Comparison of ENCODE assay signal across 1 cellular context in genomic region chr16:57264950-57265371, GRCh38.
TF ChIP-seq lines count a peak whose summit lies in the region.

No MANE protein-coding gene starts in this region.

TF ChIP-seq in GM23338, 12 proteins besides CTCF, POLR2A, EP300 and RAD21 (continued from another document):
- TF ChIP-seq, protein P1, sequence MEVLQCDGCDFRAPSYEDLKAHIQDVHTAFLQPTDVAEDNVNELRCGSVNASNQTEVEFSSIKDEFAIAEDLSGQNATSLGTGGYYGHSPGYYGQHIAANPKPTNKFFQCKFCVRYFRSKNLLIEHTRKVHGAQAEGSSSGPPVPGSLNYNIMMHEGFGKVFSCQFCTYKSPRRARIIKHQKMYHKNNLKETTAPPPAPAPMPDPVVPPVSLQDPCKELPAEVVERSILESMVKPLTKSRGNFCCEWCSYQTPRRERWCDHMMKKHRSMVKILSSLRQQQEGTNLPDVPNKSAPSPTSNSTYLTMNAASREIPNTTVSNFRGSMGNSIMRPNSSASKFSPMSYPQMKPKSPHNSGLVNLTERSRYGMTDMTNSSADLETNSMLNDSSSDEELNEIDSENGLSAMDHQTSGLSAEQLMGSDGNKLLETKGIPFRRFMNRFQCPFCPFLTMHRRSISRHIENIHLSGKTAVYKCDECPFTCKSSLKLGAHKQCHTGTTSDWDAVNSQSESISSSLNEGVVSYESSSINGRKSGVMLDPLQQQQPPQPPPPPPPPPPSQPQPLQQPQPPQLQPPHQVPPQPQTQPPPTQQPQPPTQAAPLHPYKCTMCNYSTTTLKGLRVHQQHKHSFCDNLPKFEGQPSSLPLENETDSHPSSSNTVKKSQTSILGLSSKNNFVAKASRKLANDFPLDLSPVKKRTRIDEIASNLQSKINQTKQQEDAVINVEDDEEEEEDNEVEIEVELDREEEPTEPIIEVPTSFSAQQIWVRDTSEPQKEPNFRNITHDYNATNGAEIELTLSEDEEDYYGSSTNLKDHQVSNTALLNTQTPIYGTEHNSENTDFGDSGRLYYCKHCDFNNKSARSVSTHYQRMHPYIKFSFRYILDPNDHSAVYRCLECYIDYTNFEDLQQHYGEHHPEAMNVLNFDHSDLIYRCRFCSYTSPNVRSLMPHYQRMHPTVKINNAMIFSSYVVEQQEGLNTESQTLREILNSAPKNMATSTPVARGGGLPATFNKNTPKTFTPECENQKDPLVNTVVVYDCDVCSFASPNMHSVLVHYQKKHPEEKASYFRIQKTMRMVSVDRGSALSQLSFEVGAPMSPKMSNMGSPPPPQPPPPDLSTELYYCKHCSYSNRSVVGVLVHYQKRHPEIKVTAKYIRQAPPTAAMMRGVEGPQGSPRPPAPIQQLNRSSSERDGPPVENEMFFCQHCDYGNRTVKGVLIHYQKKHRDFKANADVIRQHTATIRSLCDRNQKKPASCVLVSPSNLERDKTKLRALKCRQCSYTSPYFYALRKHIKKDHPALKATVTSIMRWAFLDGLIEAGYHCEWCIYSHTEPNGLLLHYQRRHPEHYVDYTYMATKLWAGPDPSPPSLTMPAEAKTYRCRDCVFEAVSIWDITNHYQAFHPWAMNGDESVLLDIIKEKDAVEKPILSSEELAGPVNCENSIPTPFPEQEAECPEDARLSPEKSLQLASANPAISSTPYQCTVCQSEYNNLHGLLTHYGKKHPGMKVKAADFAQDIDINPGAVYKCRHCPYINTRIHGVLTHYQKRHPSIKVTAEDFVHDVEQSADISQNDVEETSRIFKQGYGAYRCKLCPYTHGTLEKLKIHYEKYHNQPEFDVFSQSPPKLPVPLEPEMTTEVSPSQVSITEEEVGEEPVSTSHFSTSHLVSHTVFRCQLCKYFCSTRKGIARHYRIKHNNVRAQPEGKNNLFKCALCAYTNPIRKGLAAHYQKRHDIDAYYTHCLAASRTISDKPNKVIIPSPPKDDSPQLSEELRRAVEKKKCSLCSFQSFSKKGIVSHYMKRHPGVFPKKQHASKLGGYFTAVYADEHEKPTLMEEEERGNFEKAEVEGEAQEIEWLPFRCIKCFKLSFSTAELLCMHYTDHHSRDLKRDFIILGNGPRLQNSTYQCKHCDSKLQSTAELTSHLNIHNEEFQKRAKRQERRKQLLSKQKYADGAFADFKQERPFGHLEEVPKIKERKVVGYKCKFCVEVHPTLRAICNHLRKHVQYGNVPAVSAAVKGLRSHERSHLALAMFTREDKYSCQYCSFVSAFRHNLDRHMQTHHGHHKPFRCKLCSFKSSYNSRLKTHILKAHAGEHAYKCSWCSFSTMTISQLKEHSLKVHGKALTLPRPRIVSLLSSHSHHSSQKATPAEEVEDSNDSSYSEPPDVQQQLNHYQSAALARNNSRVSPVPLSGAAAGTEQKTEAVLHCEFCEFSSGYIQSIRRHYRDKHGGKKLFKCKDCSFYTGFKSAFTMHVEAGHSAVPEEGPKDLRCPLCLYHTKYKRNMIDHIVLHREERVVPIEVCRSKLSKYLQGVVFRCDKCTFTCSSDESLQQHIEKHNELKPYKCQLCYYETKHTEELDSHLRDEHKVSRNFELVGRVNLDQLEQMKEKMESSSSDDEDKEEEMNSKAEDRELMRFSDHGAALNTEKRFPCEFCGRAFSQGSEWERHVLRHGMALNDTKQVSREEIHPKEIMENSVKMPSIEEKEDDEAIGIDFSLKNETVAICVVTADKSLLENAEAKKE (CRISPR knock-in tag; IDR thresholded peaks at IDR 0.05) = no peak
